11 cellular contexts compared by ENCODE assay signal in genomic region chr17:47844814-47845453, GRCh38. TPM values are rescaled to one million over a fixed set of nuclear protein-coding genes. Genes with fewer than 3 reads are reported as not detected.
A peak's percentile ranks its signal among the peaks of the same experiment; 100 is the strongest.
DNase-seq lines count a peak whose midpoint lies in the region; ATAC-seq, FAIRE-seq and TF ChIP-seq lines count a peak whose summit lies in the region.
"Had no signal": no experiment of that assay in that cellular context is flagged by ENCODE, and none has a peak within 500 bp of the region (broad histone marks: within the 10 kb centered on the region; RNA-seq: fewer than 3 reads in every experiment).

No MANE protein-coding gene starts in this region.

- ATAC-seq in HG02588 (IDR thresholded peaks at IDR 0.05; ENCODE audit: unreplicated experiment) (no peak), HG03045 (IDR thresholded peaks at IDR 0.05; ENCODE audit: unreplicated experiment) (no peak)

- H3K9ac ChIP-seq in KMS-11, result no peak overlapping the region
- H3K9ac ChIP-seq in astrocyte (ENCODE audit: low read length), result no peak overlapping the region

- no peaks in the 10 kb centered on the region for H3K9me3 Mint-ChIP-seq in astrocyte (ENCODE audit: unreplicated experiment)
- H3K9me3 Mint-ChIP-seq in nephron progenitor cell, result no peaks in the 10 kb centered on the region

- no peak overlapping the region for H2AFZ ChIP-seq in KMS-11 (ENCODE audit: low read depth)
- H2AFZ ChIP-seq in astrocyte (ENCODE audit: low read depth, low read length), result no peak overlapping the region

- H3K4me3 Mint-ChIP-seq in astrocyte (ENCODE audit: unreplicated experiment) (no peak overlapping the region), nephron progenitor cell (no peak overlapping the region)

- TF ChIP-seq CTCF in KMS-11 (conservative IDR thresholded peaks at IDR 0.05; ENCODE audit: low read depth, low read length) (peak; percentile 51), astrocyte (IDR thresholded peaks at IDR 0.05; ENCODE audit: insufficient read depth, low read depth, low read length) (peak; percentile 36), nephron progenitor cell (IDR thresholded peaks at IDR 0.05) (peak; percentile 39)

- H3K79me2 ChIP-seq in KMS-11 (ENCODE audit: insufficient read depth, low read depth) (no peaks in the 10 kb centered on the region), astrocyte (ENCODE audit: insufficient read depth, low read length) (no peaks in the 10 kb centered on the region)

- FAIRE-seq in astrocyte (lab: Jason Lieb, UNC), result no peak

- no peaks in the 10 kb centered on the region for H3K36me3 Mint-ChIP-seq in astrocyte (ENCODE audit: low read depth, unreplicated experiment)
- no peaks in the 10 kb centered on the region for H3K36me3 Mint-ChIP-seq in nephron progenitor cell (ENCODE audit: low read depth)

- H3K27me3 ChIP-seq in KMS-11 (ENCODE audit: insufficient read depth, low read depth), result peaks cover 50% of the 10 kb centered on the region
- H3K27me3 ChIP-seq in astrocyte (ENCODE audit: insufficient read depth, low read length), result peaks cover 48% of the 10 kb centered on the region
- H3K27me3 ChIP-seq: MG63 had no signal

- peaks cover 34% of the 10 kb centered on the region for H3K27me3 Mint-ChIP-seq in astrocyte (ENCODE audit: low read depth, unreplicated experiment)
- H3K27me3 Mint-ChIP-seq in nephron progenitor cell (ENCODE audit: low read depth, poor library complexity), result peaks cover 31% of the 10 kb centered on the region

- H3K27ac ChIP-seq in KMS-11 (no peak overlapping the region), astrocyte (ENCODE audit: low read depth, low read length) (no peak overlapping the region), caudate nucleus (ENCODE audit: low read depth, low read length) (no peak overlapping the region)

- no peak overlapping the region for H3K4me3 ChIP-seq in KMS-11 (IDR thresholded peaks at IDR 0.05; ENCODE audit: insufficient read depth, low read depth, low read length)
- no peak overlapping the region for H3K4me3 ChIP-seq in astrocyte (ENCODE audit: insufficient read depth, low read depth, low read length)
- H3K4me3 ChIP-seq: MG63 had no signal

- H3K4me2 ChIP-seq in KMS-11 (no peak overlapping the region), astrocyte (ENCODE audit: low read length) (no peak overlapping the region)

- H3K27ac Mint-ChIP-seq in astrocyte (ENCODE audit: unreplicated experiment) (no peak overlapping the region), nephron progenitor cell (no peak overlapping the region)

- H3K4me1 ChIP-seq in KMS-11 (ENCODE audit: low read depth, poor library complexity, severe bottlenecking) (peaks cover 14% of the 10 kb centered on the region), astrocyte (ENCODE audit: insufficient read depth, low read length) (peaks cover 10% of the 10 kb centered on the region)

- H4K20me1 ChIP-seq in KMS-11 (ENCODE audit: insufficient read depth) (no peaks in the 10 kb centered on the region), astrocyte (ENCODE audit: insufficient read depth, low read length) (no peaks in the 10 kb centered on the region)

- H3K36me3 ChIP-seq in KMS-11 (ENCODE audit: insufficient read depth) (no peaks in the 10 kb centered on the region), astrocyte (ENCODE audit: insufficient read depth, low read length) (no peaks in the 10 kb centered on the region)
- H3K36me3 ChIP-seq: MG63 had no signal

- H3K9me3 ChIP-seq in astrocyte (ENCODE audit: insufficient read depth, low read depth, low read length), result no peaks in the 10 kb centered on the region
- H3K9me3 ChIP-seq: MG63 had no signal

- H3K4me1 Mint-ChIP-seq in astrocyte (ENCODE audit: low read depth, unreplicated experiment) (peaks cover 18% of the 10 kb centered on the region), nephron progenitor cell (peaks cover 79% of the 10 kb centered on the region)

- DNase-seq in EH (ENCODE audit: low read depth), result peak; percentile 49
- DNase-seq in astrocyte (ENCODE audit: low read depth), result no peak
- DNase-seq in nephron progenitor cell, result no peak
- DNase-seq in caudate nucleus (lab: John Stamatoyannopoulos, UW), result no peak
- DNase-seq in DMS153 treated with DMSO at 0.1 percent for 48 hours (lab: John Stamatoyannopoulos, UW; ENCODE audit: unreplicated experiment), result no peak
- DNase-seq: activated gamma-delta T cell treated with Interleukin-2 at 50 U/mL for 16 hours, MG63 had no signal

RNA-seq across cellular contexts. Expression of gene SCRN2, which starts 3.9 kb away (rescaled TPM):
- total RNA-seq in astrocyte, result 17.5 and 19.4 TPM in 2 replicates

RNA-seq across cellular contexts. Expression of gene SP6, which starts 6.0 kb away (rescaled TPM):
- total RNA-seq in astrocyte, result 1.3 and 1.6 TPM in 2 replicates

RNA-seq across cellular contexts. Expression of gene LRRC46, which starts 13.5 kb away (rescaled TPM):
- 0.30 and 0.62 TPM in 2 replicates for total RNA-seq in astrocyte
- total RNA-seq: glomerular endothelial cell had no signal

RNA-seq across cellular contexts. Expression of gene MRPL10, which starts 13.6 kb away (rescaled TPM):
- 29.8 and 33.2 TPM in 2 replicates for total RNA-seq in astrocyte

RNA-seq across cellular contexts. Expression of gene OSBPL7, which starts 23.3 kb away (rescaled TPM):
- total RNA-seq in astrocyte, result 20.7 and 21.4 TPM in 2 replicates
